In genomic region chr14:102487204-102487577, GRCh38 we compare ENCODE assay signal across 27 cellular contexts. TPM values are rescaled to one million over a fixed set of nuclear protein-coding genes. Genes with fewer than 3 reads are reported as not detected.
DNase-seq lines count a peak whose midpoint lies in the region; ATAC-seq and TF ChIP-seq lines count a peak whose summit lies in the region.
"Had no signal": no experiment of that assay in that cellular context is flagged by ENCODE, and none has a peak within 500 bp of the region (broad histone marks: within the 10 kb centered on the region; RNA-seq: fewer than 3 reads in every experiment).

No MANE protein-coding gene starts in this region.

- peaks cover 0 to 2% of the 10 kb centered on the region in 2 donors for H3K36me3 ChIP-seq in neuronal stem cell (replicated peaks in 1 of 2; ENCODE audit: control insufficient read depth in 2 of 2, insufficient read depth in 2 of 2, low read length in 2 of 2)
- no peaks in the 10 kb centered on the region for H3K36me3 ChIP-seq in aorta (ENCODE audit: control insufficient read depth in 1 of 2, insufficient read depth in 2 of 2, low read length in 1 of 2)
- H3K36me3 ChIP-seq: ovary had no signal

- H2AK5ac ChIP-seq in neuronal stem cell (ENCODE audit: low read depth, low read length) = no peak overlapping the region

- no peaks in the 10 kb centered on the region for H3K79me1 ChIP-seq in neuronal stem cell (ENCODE audit: low read depth, low read length)

- no peak overlapping the region for H3K14ac ChIP-seq in neuronal stem cell (ENCODE audit: low read length)

- no peak overlapping the region for H2BK5ac ChIP-seq in neuronal stem cell (ENCODE audit: low read length)

- no peak for TF ChIP-seq CTCF in fibroblast of villous mesenchyme (IDR thresholded peaks at IDR 0.05; ENCODE audit: insufficient read depth, low read depth, low read length)

- no peak overlapping the region for H3K23ac ChIP-seq in neuronal stem cell (ENCODE audit: low read depth, low read length, poor library complexity)

- H3K27me3 ChIP-seq in neuronal stem cell (ENCODE audit: control insufficient read depth in 3 of 3, insufficient read depth in 3 of 3, low read depth in 1 of 3, low read length in 3 of 3) (no peaks in the 10 kb centered on the region), aorta (ENCODE audit: control insufficient read depth in 1 of 2, insufficient read depth in 2 of 2, low read length in 1 of 2) (no peaks in the 10 kb centered on the region)
- H3K27me3 ChIP-seq: ovary had no signal

- WGBS in neuronal stem cell (ENCODE audit: extremely low coverage in 2 of 2, insufficient read length in 2 of 2, insufficient replicate concordance in 1 of 2), 2 donors = no CpG with 5 or more reads among the region's 7 CpGs
- 5 to 7% methylated on average over 7 of the region's 7 CpGs for whole genome bisulfite sequencing in aorta, 2 donors

- H3K4me3 ChIP-seq in fibroblast of villous mesenchyme (ENCODE audit: low read depth, low read length) (no peak overlapping the region), neuronal stem cell (ENCODE audit: low read length in 2 of 2) (no peak overlapping the region), aorta (ENCODE audit: low read length in 2 of 2) (no peak overlapping the region)
- H3K4me3 ChIP-seq: lung, mucosa of descending colon, ovary had no signal

- H3K9me3 ChIP-seq in neuronal stem cell (replicated peaks in 1 of 2; ENCODE audit: control insufficient read depth in 2 of 2, insufficient read depth in 1 of 2, low read depth in 1 of 2, low read length in 2 of 2) (peaks cover 0 to 5% of the 10 kb centered on the region in 2 donors), aorta (ENCODE audit: control insufficient read depth, low read length) (no peaks in the 10 kb centered on the region)
- H3K9me3 ChIP-seq: mucosa of descending colon, ovary had no signal

- H3K18ac ChIP-seq in neuronal stem cell (ENCODE audit: low read length) = no peak overlapping the region

- no peak overlapping the region for H4K8ac ChIP-seq in neuronal stem cell (ENCODE audit: low read depth, low read length)

- peak overlapping the region; percentile 35 for H3K27ac ChIP-seq in neuronal stem cell (replicated peaks; ENCODE audit: low read length)
- H3K27ac ChIP-seq in aorta (ENCODE audit: low read depth in 1 of 2, low read length in 2 of 2) = peak overlapping the region in 1 of 2 donors; percentile 56
- H3K27ac ChIP-seq: C4-2B, VCaP had no signal

- H3K4me2 ChIP-seq in neuronal stem cell (ENCODE audit: insufficient read depth, low read length, poor library complexity, severe bottlenecking) = no peak overlapping the region

- H2BK120ac ChIP-seq in neuronal stem cell (ENCODE audit: low read depth, low read length) = no peak overlapping the region

- no peak overlapping the region for H2BK15ac ChIP-seq in neuronal stem cell (ENCODE audit: low read length)

- H4K91ac ChIP-seq in neuronal stem cell (ENCODE audit: low read depth, low read length, poor library complexity) = no peak overlapping the region

- no peak overlapping the region for H2BK12ac ChIP-seq in neuronal stem cell (ENCODE audit: low read length)

- intact Hi-C loops in aorta (cut with DNase I) = no loop called here

- peak; percentile 47 for ATAC-seq in aorta (ENCODE audit: low FRiP score)
- no peak for ATAC-seq in HG03280 (IDR thresholded peaks at IDR 0.05; ENCODE audit: unreplicated experiment)
- ATAC-seq in HG03354 (IDR thresholded peaks at IDR 0.05; ENCODE audit: poor library complexity, severe bottlenecking, unreplicated experiment) = no peak
- ATAC-seq: mucosa of descending colon; natural killer cell treated with Interleukin-12 subunit alpha and Interleukin-12 subunit beta and Interleukin-15 and Interleukin-18, amount 100 ng/mL, for 72 hours had no signal

- no peak overlapping the region for H2AFZ ChIP-seq in neuronal stem cell (ENCODE audit: low read length)

- peak; percentile 66 for DNase-seq in astrocyte of the hippocampus (ENCODE audit: low read depth, low spot score)
- peak; percentile 51 for DNase-seq in fibroblast of villous mesenchyme (ENCODE audit: low read depth)
- no peak for DNase-seq in neuronal stem cell (ENCODE audit: low spot score)
- peak; percentile 37 to 51 for DNase-seq in aorta
- DNase-seq in activated gamma-delta T cell treated with Interleukin-2 at 50 U/mL for 16 hours = no peak
- DNase-seq: activated CD4-positive, alpha-beta T cell treated with anti-CD3 and anti-CD28 coated beads, Interleukin-2, amount 50 U/mL, for 1 hour; activated naive CD4-positive, alpha-beta T cell treated with anti-CD3 and anti-CD28 coated beads, Interleukin-2, amount 10 ng/mL, durations not matched to agents 7 days and 5 days; amniotic stem cell; Calu3; DMS79 treated with DMSO at 0.1 percent for 48 hours; GF-D8; glutamatergic neuron; HCEC 1CT; KG1; NCI-H1436 treated with DMSO at 0.1 percent for 48 hours; NCI-H2107; NCI-H446; stimulated activated CD4-positive, alpha-beta T cell treated with anti-CD3 and anti-CD28 coated beads, Interleukin-2, amount 100 ng/mL, for 48 hours; T-helper 9 cell had no signal

- no peak overlapping the region for H3K4ac ChIP-seq in neuronal stem cell (ENCODE audit: low read length)

- no peaks in the 10 kb centered on the region for H3K4me1 ChIP-seq in neuronal stem cell (ENCODE audit: control insufficient read depth in 2 of 2, insufficient read depth in 1 of 2, low read depth in 1 of 2, low read length in 2 of 2)
- H3K4me1 ChIP-seq in aorta (ENCODE audit: control insufficient read depth in 1 of 2, insufficient read depth in 2 of 2, low read length in 2 of 2) = no peaks in the 10 kb centered on the region

- no peak overlapping the region for H3K9ac ChIP-seq in neuronal stem cell (ENCODE audit: low read depth, low read length, poor library complexity)

RNA-seq across cellular contexts. Expression of gene ANKRD9, which starts 22.4 kb away (rescaled TPM):
- total RNA-seq in fibroblast of villous mesenchyme (16.4 and 26.4 TPM in 2 replicates), aorta (10 to 100 TPM; 13.7 to 15.0 TPM)
- 21.5 TPM for polyA plus RNA-seq in neuronal stem cell (2013, experiment 1 of 2)
- polyA plus RNA-seq in neuronal stem cell (2013, experiment 2 of 2) = 21.0 TPM
- 1 to 10 TPM; 3.0 to 5.7 TPM for polyA plus RNA-seq in aorta

Comparison
In these comparisons a context has a peak if more than half of its experiments do, and no peak if none do; other contexts are left out.
1. DNase-seq: peak in astrocyte of the hippocampus (single experiment), fibroblast of villous mesenchyme (single experiment) and aorta (2 of 2); none in neuronal stem cell (single experiment) and activated gamma-delta T cell treated with Interleukin-2 at 50 U/mL for 16 hours (single experiment).